11 cellular contexts compared by ENCODE assay signal in genomic region chr4:52715255-52715897, GRCh38. TPM values are rescaled to one million over a fixed set of nuclear protein-coding genes. Genes with fewer than 3 reads are reported as not detected.
DNase-seq lines count a peak whose midpoint lies in the region; ATAC-seq and TF ChIP-seq lines count a peak whose summit lies in the region.
"Had no signal": no experiment of that assay in that cellular context is flagged by ENCODE, and none has a peak within 500 bp of the region (broad histone marks: within the 10 kb centered on the region; RNA-seq: fewer than 3 reads in every experiment).

No MANE protein-coding gene starts in this region.

- no peak overlapping the region for H2AK5ac ChIP-seq in mesendoderm (ENCODE audit: low read length)

- WGBS in mesendoderm (ENCODE audit: extremely low coverage, insufficient coverage, low lambda C conversion rate), result no CpG with 5 or more reads among the region's 7 CpGs

- H3F3A ChIP-seq in DOHH2 (ENCODE audit: control insufficient read depth, insufficient read depth), result peaks cover 74% of the 10 kb centered on the region

- no peaks in the 10 kb centered on the region for H3K9me3 ChIP-seq in DOHH2 (ENCODE audit: control insufficient read depth, insufficient read depth, low read length)
- H3K9me3 ChIP-seq in HCT116 (ENCODE audit: control insufficient read depth in 1 of 2, insufficient read depth in 1 of 2, low read depth in 1 of 2, low read length in 2 of 2), result no peaks in the 10 kb centered on the region

- H3K36me3 ChIP-seq in DOHH2 (ENCODE audit: control insufficient read depth, low read length) (peaks cover 66% of the 10 kb centered on the region), HCT116 (ENCODE audit: control insufficient read depth in 1 of 2, insufficient read depth in 2 of 2, low read length in 2 of 2) (peaks cover 24 to 31% of the 10 kb centered on the region in 2 experiments), mesendoderm (ENCODE audit: control insufficient read depth, insufficient read depth, low read length) (peaks cover 6% of the 10 kb centered on the region)

- H3K36me3 Mint-ChIP-seq in activated CD4-positive, alpha-beta memory T cell treated with anti-CD3 and anti-CD28 coated beads for 36 hours, result peaks cover 54% of the 10 kb centered on the region

- RAD21 ChIA-PET in HCT116 (lab: Charles Lee; ENCODE audit: low non-redundant PET in 1 of 2, low total read pairs in 2 of 2, uncharacterized antibody in 2 of 2, unreplicated experiment in 2 of 2), result no interaction called here

- POLR2A ChIA-PET in HCT116 (lab: Charles Lee), result no interaction called here
- POLR2A ChIA-PET in activated CD4-positive, alpha-beta memory T cell treated with anti-CD3 and anti-CD28 coated beads for 36 hours (lab: Charles Lee), result no interaction called here

- intact Hi-C loops in HCT116 (cut with micrococcal nuclease), result no loop called here
- intact Hi-C loops in activated CD4-positive, alpha-beta memory T cell treated with anti-CD3 and anti-CD28 coated beads for 36 hours (cut with micrococcal nuclease), result loop anchor here (2.0 kb wide), 1 partner anchor 267 kb away; no protein-coding TSS in a partner anchor

- TF ChIP-seq RAD21 in HCT116 (IDR thresholded peaks at IDR 0.05; ENCODE audit: low read depth), result no peak

- no peaks in the 10 kb centered on the region for H4K20me1 ChIP-seq in DOHH2 (ENCODE audit: control insufficient read depth, insufficient read depth, low read depth, low read length)
- peaks cover 5% of the 10 kb centered on the region; the same call in 1 of the 2 replicates for H4K20me1 ChIP-seq in HCT116 (ENCODE audit: insufficient read depth)

- no peak for TF ChIP-seq CTCF in DOHH2 (IDR thresholded peaks at IDR 0.05; ENCODE audit: low read depth, low read length, poor library complexity, severe bottlenecking)
- TF ChIP-seq CTCF in HCT116 (IDR thresholded peaks at IDR 0.05 in 2 of 3, conservative IDR thresholded peaks at IDR 0.05 in 1 of 3; ENCODE audit: borderline replicate concordance in 1 of 3, insufficient read depth in 1 of 3, low read depth in 2 of 3, low read length in 2 of 3), result no peak

- H3K27ac Mint-ChIP-seq in activated CD4-positive, alpha-beta memory T cell treated with anti-CD3 and anti-CD28 coated beads for 36 hours, result peak overlapping the region; percentile 97

- H4K5ac ChIP-seq in mesendoderm (ENCODE audit: low read length), result no peak overlapping the region

- H3K4ac ChIP-seq in mesendoderm (ENCODE audit: low read depth, low read length), result no peak overlapping the region

- H3K27me3 Mint-ChIP-seq in activated CD4-positive, alpha-beta memory T cell treated with anti-CD3 and anti-CD28 coated beads for 36 hours, result no peaks in the 10 kb centered on the region

- peak overlapping the region; percentile 72 for H3K56ac ChIP-seq in mesendoderm (ENCODE audit: low read length)

- H3K79me1 ChIP-seq in mesendoderm (ENCODE audit: low read length), result peaks cover 6% of the 10 kb centered on the region

- no peak overlapping the region for H2BK15ac ChIP-seq in mesendoderm (replicated peaks; ENCODE audit: low read depth)

- H3K4me3 Mint-ChIP-seq in activated CD4-positive, alpha-beta memory T cell treated with anti-CD3 and anti-CD28 coated beads for 36 hours, result peak overlapping the region; percentile 95

- H3K4me2 ChIP-seq in DOHH2 (ENCODE audit: low read length) (peak overlapping the region; percentile 95), HCT116 (ENCODE audit: low read length) (peak overlapping the region; percentile 76; the same call in 1 of the 2 replicates), mesendoderm (ENCODE audit: low read length) (peak overlapping the region; percentile 19)

- H3K4me1 Mint-ChIP-seq in activated CD4-positive, alpha-beta memory T cell treated with anti-CD3 and anti-CD28 coated beads for 36 hours (ENCODE audit: low read depth), result peaks cover 54% of the 10 kb centered on the region

- H3K27ac ChIP-seq in DOHH2 (ENCODE audit: low read depth, low read length), result peak overlapping the region; percentile 90
- H3K27ac ChIP-seq in HCT116 (ENCODE audit: low read depth, low read length), result peak overlapping the region; percentile 95; the same call in 1 of the 2 replicates
- no peak overlapping the region for H3K27ac ChIP-seq in mesendoderm (ENCODE audit: low read depth, low read length)

- peaks cover 37% of the 10 kb centered on the region for H3K79me2 ChIP-seq in DOHH2 (ENCODE audit: control insufficient read depth, low read length)
- peaks cover 28% of the 10 kb centered on the region for H3K79me2 ChIP-seq in HCT116 (ENCODE audit: insufficient read depth, low read length)
- peaks cover 16% of the 10 kb centered on the region for H3K79me2 ChIP-seq in mesendoderm (ENCODE audit: control insufficient read depth, insufficient read depth, low read length)

- H4K8ac ChIP-seq in mesendoderm (ENCODE audit: low read depth, low read length), result no peak overlapping the region

- BruUV-seq in HCT116 (replicated peaks; lab: Mats Ljungman, UMichigan), result no TSS peak

- no peak overlapping the region for H3K18ac ChIP-seq in mesendoderm (ENCODE audit: low read length)

- DNase-seq in HCT116 (ENCODE audit: low read depth, low spot score) (no peak), mesendoderm (no peak), NCI-H446 (lab: John Stamatoyannopoulos, UW) (no peak)
- no peak for DNase-seq in activated CD4-positive, alpha-beta memory T cell treated with anti-CD3 and anti-CD28 coated beads for 36 hours
- DNase-seq: activated gamma-delta T cell, left colon, NCI-H2107 had no signal

- CTCF ChIA-PET in HCT116 (lab: Charles Lee), result no interaction called here
- CTCF ChIA-PET in activated CD4-positive, alpha-beta memory T cell treated with anti-CD3 and anti-CD28 coated beads for 36 hours (lab: Charles Lee), result no interaction called here

- H3K4me1 ChIP-seq in DOHH2 (ENCODE audit: control insufficient read depth, low read length), result peaks cover 49% of the 10 kb centered on the region
- peaks cover 17 to 29% of the 10 kb centered on the region in 2 experiments for H3K4me1 ChIP-seq in HCT116 (ENCODE audit: control insufficient read depth in 1 of 2, insufficient read depth in 2 of 2, low read length in 2 of 2)
- peaks cover 2% of the 10 kb centered on the region for H3K4me1 ChIP-seq in mesendoderm (ENCODE audit: control insufficient read depth, low read depth, low read length)

- no peak overlapping the region for H3K23ac ChIP-seq in mesendoderm (ENCODE audit: low read length)

- H3K9ac ChIP-seq in HCT116 (ENCODE audit: low read length), result 0 out of 2 replicates have a peak overlapping the region, but pooled peaks have one; percentile 9
- peak overlapping the region; percentile 51 for H3K9ac ChIP-seq in mesendoderm (ENCODE audit: low read length)

- H3K9me2 ChIP-seq in DOHH2 (replicated peaks; ENCODE audit: control insufficient read depth, low read length) (no peaks in the 10 kb centered on the region), HCT116 (ENCODE audit: insufficient read depth) (no peaks in the 10 kb centered on the region)

- H2BK120ac ChIP-seq in mesendoderm (ENCODE audit: low read depth, low read length), result no peak overlapping the region

- H2BK5ac ChIP-seq in mesendoderm (ENCODE audit: low read length), result no peak overlapping the region

- no peak for TF ChIP-seq POLR2A in HCT116 (IDR thresholded peaks at IDR 0.05; ENCODE audit: borderline replicate concordance, extremely low read depth, insufficient read depth, insufficient read length)

- H2AFZ ChIP-seq in HCT116 (ENCODE audit: low read depth, low read length, poor library complexity, severe bottlenecking), result no peak overlapping the region

- H3K4me3 ChIP-seq in DOHH2 (ENCODE audit: low read length) (peak overlapping the region; percentile 92), HCT116 (replicated peaks in 1 of 2; ENCODE audit: low read depth in 1 of 2, low read length in 2 of 2) (no peak overlapping the region), mesendoderm (ENCODE audit: low read length) (no peak overlapping the region)

- no peaks in the 10 kb centered on the region for H3K9me3 Mint-ChIP-seq in activated CD4-positive, alpha-beta memory T cell treated with anti-CD3 and anti-CD28 coated beads for 36 hours

- H3K27me3 ChIP-seq in DOHH2 (ENCODE audit: control insufficient read depth, low read length) (no peaks in the 10 kb centered on the region), HCT116 (ENCODE audit: insufficient read depth, low read length) (no peaks in the 10 kb centered on the region), mesendoderm (ENCODE audit: insufficient read depth, low read length, poor library complexity) (no peaks in the 10 kb centered on the region)

- no peak for ATAC-seq in HCT116
- no peak for ATAC-seq in GM18870 (IDR thresholded peaks at IDR 0.05; ENCODE audit: unreplicated experiment)
- no peak for ATAC-seq in GM21717 (IDR thresholded peaks at IDR 0.05; ENCODE audit: unreplicated experiment)
- ATAC-seq: left colon, Panc1 had no signal

TF ChIP-seq in HCT116, 20 proteins besides CTCF, POLR2A, EP300 and RAD21 (continues in another document):
- TF ChIP-seq ZBTB33 (IDR thresholded peaks at IDR 0.05; ENCODE audit: extremely low read depth, insufficient replicate concordance, low read length) (no peak), POLR2AphosphoS5 (IDR thresholded peaks at IDR 0.05; ENCODE audit: low read depth, low read length) (no peak), SP1 (IDR thresholded peaks at IDR 0.05; ENCODE audit: low read depth) (no peak)

RNA-seq across cellular contexts. Expression of gene ERVMER34-1, which starts 35.8 kb away (rescaled TPM):
- total RNA-seq in HCT116 (2021; ENCODE audit: unreplicated experiment), result 17.5 TPM
- 6.0 and 9.0 TPM in 2 replicates for polyA plus RNA-seq in HCT116 (2012)
- total RNA-seq in activated CD4-positive, alpha-beta memory T cell treated with anti-CD3 and anti-CD28 coated beads for 36 hours, result under 1 TPM; 0.07 to 0.17 TPM
- polyA plus RNA-seq in mesendoderm (2013, experiment 1 of 2), result 15.7 TPM
- polyA plus RNA-seq in mesendoderm (2013, experiment 2 of 2), result 15.7 TPM

RNA-seq across cellular contexts. Expression of gene USP46, which starts 56.3 kb away (rescaled TPM):
- 36.6 TPM for total RNA-seq in HCT116 (2021; ENCODE audit: unreplicated experiment)
- 10.7 and 12.6 TPM in 2 replicates for polyA plus RNA-seq in HCT116 (2012)
- 1 to 10 TPM; 6.2 to 7.0 TPM for total RNA-seq in activated CD4-positive, alpha-beta memory T cell treated with anti-CD3 and anti-CD28 coated beads for 36 hours
- 38.4 TPM for polyA plus RNA-seq in mesendoderm (2013, experiment 1 of 2)
- 41.2 TPM for polyA plus RNA-seq in mesendoderm (2013, experiment 2 of 2)

Comparison
In these comparisons a context has a peak if more than half of its experiments do, and no peak if none do; other contexts are left out.
1. H3K4me2 ChIP-seq: peak in every context shown above with its lines; median percentile 95 in DOHH2; 76 in HCT116; 19 in mesendoderm.
2. RNA of gene ERVMER34-1, which starts 35.8 kb away (total RNA-seq): 17.5 TPM in HCT116 (single experiment); 0.07 to 0.17 TPM in activated CD4-positive, alpha-beta memory T cell treated with anti-CD3 and anti-CD28 coated beads for 36 hours; every median in the first group is over 10 times any median in the second.